ENCODE assay signal across 10 cellular contexts in the genomic region with DNA sequence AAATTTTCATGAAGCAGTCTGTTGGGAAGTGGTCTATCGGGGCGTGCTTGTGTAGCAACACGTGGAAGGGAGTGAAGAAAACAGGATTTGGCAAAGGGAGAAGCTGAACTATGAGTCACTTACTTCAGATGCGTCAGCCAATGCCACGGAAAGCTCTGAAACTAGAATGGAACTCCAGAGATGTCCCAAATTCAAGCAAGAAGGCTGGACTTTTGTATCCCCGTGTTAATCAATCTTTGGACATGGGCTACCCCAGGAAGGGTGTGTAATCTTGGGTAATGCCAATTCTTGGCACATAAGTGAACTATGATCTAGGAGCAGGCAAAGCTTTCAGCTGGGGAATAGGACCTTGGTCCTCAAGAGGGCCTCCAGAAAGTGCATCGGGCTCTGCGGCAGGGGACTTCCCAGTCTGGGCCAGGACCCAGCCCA.
DNase-seq lines count a peak whose midpoint lies in the region; ATAC-seq, FAIRE-seq and TF ChIP-seq lines count a peak whose summit lies in the region.
"Had no signal": no experiment of that assay in that cellular context is flagged by ENCODE, and none has a peak within 500 bp of the region (broad histone marks: within the 10 kb centered on the region; RNA-seq: fewer than 3 reads in every experiment).

No MANE protein-coding gene starts in this region.

- no peak overlapping the region for H3K9ac ChIP-seq in K562 (ENCODE audit: insufficient read depth in 1 of 2, low read depth in 2 of 2, low read length in 2 of 2)
- H3K9ac ChIP-seq: BLaER1 had no signal

- no peak for FAIRE-seq in K562 (lab: Jason Lieb, UNC)

- H3K4me3 ChIP-seq in K562 (no peak overlapping the region), left lung (no peak overlapping the region), uterus (no peak overlapping the region)
- H3K4me3 ChIP-seq: BLaER1 had no signal

- H3K9me1 ChIP-seq in K562 (ENCODE audit: control insufficient read depth, insufficient read depth, low read length): no peaks in the 10 kb centered on the region

- DNase-seq in activated CD8-positive, alpha-beta memory T cell treated with anti-CD3 and anti-CD28 coated beads for 24 hours: peak; percentile 33
- DNase-seq in activated CD8-positive, alpha-beta memory T cell treated with anti-CD3 and anti-CD28 coated beads, Interleukin-2, amount 50 U/mL, for 4 hours: no peak
- DNase-seq in K562 (ENCODE audit: extremely low read depth in 1 of 4, low spot score in 3 of 4) (no peak), left lung (no peak), uterus (peak; percentile 19 to 25)
- no peak for DNase-seq in stimulated activated CD4-positive, alpha-beta T cell treated with anti-CD3 and anti-CD28 coated beads, Interleukin-12 subunit alpha, Interleukin-12 subunit beta, amount 100 ng/mL, for 4 hours
- no peak for DNase-seq in central memory CD4-positive, alpha-beta T cell
- DNase-seq: activated gamma-delta T cell treated with Interleukin-2 at 50 U/mL for 16 hours had no signal

- CTCF ChIA-PET in K562 (lab: Yijun Ruan, JAX; ENCODE audit: low intra/inter-chr PET ratio): no interaction called here

- H3K36me3 ChIP-seq in K562 (ENCODE audit: control insufficient read depth, insufficient read depth, low read length) (no peaks in the 10 kb centered on the region), left lung (no peaks in the 10 kb centered on the region), uterus (no peaks in the 10 kb centered on the region)
- H3K36me3 ChIP-seq: BLaER1 had no signal

- no peak overlapping the region for H3K4me2 ChIP-seq in K562 (ENCODE audit: insufficient read depth, low read length)
- H3K4me2 ChIP-seq: BLaER1 had no signal

- H3K9me3 ChIP-seq in K562 (replicated peaks; ENCODE audit: control insufficient read depth, insufficient read depth, low read depth, low read length) (no peaks in the 10 kb centered on the region; the same call in 1 of the 2 replicates), left lung (no peaks in the 10 kb centered on the region), uterus (no peaks in the 10 kb centered on the region)

- H2AFZ ChIP-seq in K562 (ENCODE audit: low read depth, low read length): no peak overlapping the region

- no TSS peak for BruUV-seq in K562 (replicated peaks; lab: Mats Ljungman, UMichigan)

- WGBS in K562 (ENCODE audit: insufficient coverage, low coverage, missing lambda C conversion rate): 81% methylated on average over 8 of the region's 8 CpGs

- POLR2A ChIA-PET in K562 (lab: Yijun Ruan, JAX): interaction anchor here (0.6 kb wide), 1 partner anchor 18 kb away, joined by 3 read pairs; no protein-coding TSS in a partner anchor

- no peak for TF ChIP-seq RAD21 in K562 (CRISPR knock-in tag; conservative IDR thresholded peaks at IDR 0.05 in 1 of 2, IDR thresholded peaks at IDR 0.05 in 1 of 2)

- H3K27me3 ChIP-seq in K562 (ENCODE audit: control insufficient read depth in 2 of 2, insufficient read depth in 2 of 2, low read length in 2 of 2): no peaks in the 10 kb centered on the region
- no peaks in the 10 kb centered on the region for H3K27me3 ChIP-seq in left lung
- no peaks in the 10 kb centered on the region for H3K27me3 ChIP-seq in uterus
- H3K27me3 ChIP-seq: BLaER1 had no signal

- in situ Hi-C loops in K562 (cut with MboI): no loop called here

- peaks cover 32 to 54% of the 10 kb centered on the region in 2 experiments for H3K4me1 ChIP-seq in K562 (replicated peaks in 1 of 2; ENCODE audit: control insufficient read depth in 2 of 2, insufficient read depth in 2 of 2, low read length in 2 of 2)
- H3K4me1 ChIP-seq in left lung: peaks cover 8 to 19% of the 10 kb centered on the region in 2 donors
- peaks cover 0 to 8% of the 10 kb centered on the region in 2 donors for H3K4me1 ChIP-seq in uterus

- H3K27ac ChIP-seq in K562 (ENCODE audit: extremely low read depth, low read depth, low read length) (no peak overlapping the region), left lung (peak overlapping the region in 1 of 2 donors; percentile 77), uterus (peak overlapping the region in 1 of 2 donors; percentile 16)
- H3K27ac ChIP-seq: BLaER1 had no signal

- intact Hi-C loops in K562 (cut with micrococcal nuclease): no loop called here
- intact Hi-C loops in left lung (cut with DNase I): no loop called here
- intact Hi-C loops in uterus (cut with DNase I; ENCODE audit: low total_unique reads): no loop called here

- no peak for TF ChIP-seq EP300 in K562 (IDR thresholded peaks at IDR 0.05; ENCODE audit: low read length)

- no peak for TF ChIP-seq CTCF in K562 (IDR thresholded peaks at IDR 0.05 in 2 of 3, conservative IDR thresholded peaks at IDR 0.05 in 1 of 3; ENCODE audit: insufficient read depth in 2 of 3, low read depth in 1 of 3, low read length in 3 of 3)
- TF ChIP-seq CTCF in left lung (IDR thresholded peaks at IDR 0.05): no peak
- TF ChIP-seq CTCF in uterus (IDR thresholded peaks at IDR 0.05): no peak

- no peak for ATAC-seq in K562
- ATAC-seq in left lung: peak; percentile 43
- ATAC-seq in HG03045 (IDR thresholded peaks at IDR 0.05; ENCODE audit: unreplicated experiment): no peak

- H4K20me1 ChIP-seq in K562 (replicated peaks; ENCODE audit: control insufficient read depth, insufficient read depth, low read length): no peaks in the 10 kb centered on the region
- H4K20me1 ChIP-seq: BLaER1 had no signal

- no peak for TF ChIP-seq POLR2A in K562 (conservative IDR thresholded peaks at IDR 0.05)
- TF ChIP-seq POLR2A in uterus (IDR thresholded peaks at IDR 0.05): no peak

- H3K79me2 ChIP-seq in K562 (ENCODE audit: control insufficient read depth, insufficient read depth, low read length): no peaks in the 10 kb centered on the region

TF ChIP-seq in K562, 482 proteins besides CTCF, POLR2A, EP300 and RAD21:
- TF ChIP-seq FOSL1 (tag; conservative IDR thresholded peaks at IDR 0.05): peak; percentile 34; the same call in 1 of the 2 replicates
- TF ChIP-seq, protein P1, sequence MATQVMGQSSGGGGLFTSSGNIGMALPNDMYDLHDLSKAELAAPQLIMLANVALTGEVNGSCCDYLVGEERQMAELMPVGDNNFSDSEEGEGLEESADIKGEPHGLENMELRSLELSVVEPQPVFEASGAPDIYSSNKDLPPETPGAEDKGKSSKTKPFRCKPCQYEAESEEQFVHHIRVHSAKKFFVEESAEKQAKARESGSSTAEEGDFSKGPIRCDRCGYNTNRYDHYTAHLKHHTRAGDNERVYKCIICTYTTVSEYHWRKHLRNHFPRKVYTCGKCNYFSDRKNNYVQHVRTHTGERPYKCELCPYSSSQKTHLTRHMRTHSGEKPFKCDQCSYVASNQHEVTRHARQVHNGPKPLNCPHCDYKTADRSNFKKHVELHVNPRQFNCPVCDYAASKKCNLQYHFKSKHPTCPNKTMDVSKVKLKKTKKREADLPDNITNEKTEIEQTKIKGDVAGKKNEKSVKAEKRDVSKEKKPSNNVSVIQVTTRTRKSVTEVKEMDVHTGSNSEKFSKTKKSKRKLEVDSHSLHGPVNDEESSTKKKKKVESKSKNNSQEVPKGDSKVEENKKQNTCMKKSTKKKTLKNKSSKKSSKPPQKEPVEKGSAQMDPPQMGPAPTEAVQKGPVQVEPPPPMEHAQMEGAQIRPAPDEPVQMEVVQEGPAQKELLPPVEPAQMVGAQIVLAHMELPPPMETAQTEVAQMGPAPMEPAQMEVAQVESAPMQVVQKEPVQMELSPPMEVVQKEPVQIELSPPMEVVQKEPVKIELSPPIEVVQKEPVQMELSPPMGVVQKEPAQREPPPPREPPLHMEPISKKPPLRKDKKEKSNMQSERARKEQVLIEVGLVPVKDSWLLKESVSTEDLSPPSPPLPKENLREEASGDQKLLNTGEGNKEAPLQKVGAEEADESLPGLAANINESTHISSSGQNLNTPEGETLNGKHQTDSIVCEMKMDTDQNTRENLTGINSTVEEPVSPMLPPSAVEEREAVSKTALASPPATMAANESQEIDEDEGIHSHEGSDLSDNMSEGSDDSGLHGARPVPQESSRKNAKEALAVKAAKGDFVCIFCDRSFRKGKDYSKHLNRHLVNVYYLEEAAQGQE (CRISPR knock-in tag; IDR thresholded peaks at IDR 0.05; ENCODE audit: low read depth): no peak

Comparison
In these comparisons a context has a peak if more than half of its experiments do, and no peak if none do; other contexts are left out.
1. DNase-seq: peak in activated CD8-positive, alpha-beta memory T cell treated with anti-CD3 and anti-CD28 coated beads for 24 hours (single experiment) and uterus (2 of 2); none in activated CD8-positive, alpha-beta memory T cell treated with anti-CD3 and anti-CD28 coated beads, Interleukin-2, amount 50 U/mL, for 4 hours (single experiment), K562 (0 of 4), left lung (0 of 2), stimulated activated CD4-positive, alpha-beta T cell treated with anti-CD3 and anti-CD28 coated beads, Interleukin-12 subunit alpha, Interleukin-12 subunit beta, amount 100 ng/mL, for 4 hours (single experiment) and central memory CD4-positive, alpha-beta T cell (single experiment).